ENCODE assay signal across 8 cellular contexts in the genomic region with DNA sequence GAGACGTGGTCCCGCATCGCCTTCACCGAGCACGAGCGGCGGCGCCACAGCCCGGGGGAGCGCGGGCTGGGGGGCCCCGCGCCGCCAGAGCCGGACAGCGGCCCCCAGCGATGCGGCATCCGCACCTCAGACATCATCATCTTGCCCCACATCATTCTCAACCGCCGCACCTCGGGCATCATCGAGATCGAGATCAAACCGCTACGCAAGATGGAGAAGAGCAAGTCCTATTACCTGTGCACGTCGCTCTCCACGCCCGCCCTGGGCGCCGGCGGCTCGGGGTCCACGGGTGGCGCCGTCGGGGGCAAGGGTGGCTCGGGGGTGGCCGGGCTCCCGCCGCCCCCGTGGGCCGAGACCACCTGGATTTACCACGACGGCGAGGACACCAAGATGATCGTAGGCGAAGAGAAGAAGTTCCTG. TPM values are rescaled to one million over a fixed set of nuclear protein-coding genes. Genes with fewer than 3 reads are reported as not detected.
DNase-seq lines count a peak whose midpoint lies in the region; ATAC-seq and TF ChIP-seq lines count a peak whose summit lies in the region.

No MANE protein-coding gene starts in this region.

- CTCF ChIA-PET in HEK293 (lab: Yijun Ruan, JAX) = interaction anchor here (0.8 to 4.1 kb wide), 7 partner anchors 70 to 1364 kb away, joined by 3 to 57 read pairs (median 10); no protein-coding TSS in a partner anchor

- H3K27ac ChIP-seq in HEK293 (ENCODE audit: extremely low read depth, low read depth, low read length) = peak overlapping the region; percentile 84
- peak overlapping the region; percentile 70 for H3K27ac ChIP-seq in duodenal mucosa (ENCODE audit: low read depth, low read length)
- peak overlapping the region; percentile 87 to 94 for H3K27ac ChIP-seq in uterus

- intact Hi-C loops in uterus (cut with DNase I; ENCODE audit: low total_unique reads) = loop anchor here (5.0 kb wide), 2 partner anchors 148 to 323 kb away; no protein-coding TSS in a partner anchor

- H3K4me1 ChIP-seq in HEK293 (ENCODE audit: control insufficient read depth, insufficient read depth, low read length) (peaks cover 6% of the 10 kb centered on the region; the same call in 1 of the 2 replicates), duodenal mucosa (ENCODE audit: control insufficient read depth in 1 of 2, insufficient read depth in 2 of 2, low read length in 2 of 2) (peaks cover 41 to 47% of the 10 kb centered on the region in 2 donors), uterus (peaks cover 0 to 4% of the 10 kb centered on the region in 2 donors)

- H3K36me3 ChIP-seq in HEK293 (ENCODE audit: control insufficient read depth in 2 of 2, insufficient read depth in 1 of 2, low read length in 2 of 2) (no peaks in the 10 kb centered on the region), duodenal mucosa (ENCODE audit: control insufficient read depth in 1 of 2, insufficient read depth in 2 of 2, low read length in 2 of 2) (no peaks in the 10 kb centered on the region), uterus (no peaks in the 10 kb centered on the region)

- H3K27ac Mint-ChIP-seq in naive thymus-derived CD8-positive, alpha-beta T cell = peak overlapping the region in 5 of 10 donors; percentile 32 to 97 (median 95)

- H3K27me3 Mint-ChIP-seq in naive thymus-derived CD8-positive, alpha-beta T cell = peaks cover 0 to 14% (median 2%) of the 10 kb centered on the region in 5 donors

- peaks cover 23 to 64% (median 56%) of the 10 kb centered on the region in 4 donors for H3K4me1 Mint-ChIP-seq in naive thymus-derived CD8-positive, alpha-beta T cell

- H3K36me3 Mint-ChIP-seq in naive thymus-derived CD8-positive, alpha-beta T cell = peaks cover 0 to 2% (median 0%) of the 10 kb centered on the region in 3 donors

- POLR2A ChIA-PET in HEK293 (lab: Yijun Ruan, JAX) = interaction anchor here (1.3 to 1.7 kb wide), 6 partner anchors 19 to 359 kb away, joined by 3 to 7 read pairs (median 4); a partner anchor contains a TSS
- POLR2A ChIA-PET in naive thymus-derived CD8-positive, alpha-beta T cell (lab: Charles Lee) = interaction anchor here (1.0 to 3.0 kb wide), 7 partner anchors 136 to 381 kb away, joined by 4 to 28 read pairs (median 8); a partner anchor contains a TSS

- no peak for ATAC-seq in naive thymus-derived CD8-positive, alpha-beta T cell
- ATAC-seq in GM18867 (IDR thresholded peaks at IDR 0.05; ENCODE audit: unreplicated experiment) (no peak), HG02571 (IDR thresholded peaks at IDR 0.05; ENCODE audit: unreplicated experiment) (no peak)

- DNase-seq in COLO668 (lab: John Stamatoyannopoulos, UW; ENCODE audit: unreplicated experiment) = peak; percentile 36
- DNase-seq in naive thymus-derived CD8-positive, alpha-beta T cell = peak in 8 of 10 donors; percentile 11 to 38 (median 28)
- DNase-seq in uterus = peak in 1 of 2 donors; percentile 28

- TF ChIP-seq CTCF in HEK293 (tag by site-specific recombination; IDR thresholded peaks at IDR 0.05) = no peak; the same call in 1 of the 2 replicates
- no peak for TF ChIP-seq CTCF in WI38 (IDR thresholded peaks at IDR 0.05; ENCODE audit: low read depth, low read length)
- no peak for TF ChIP-seq CTCF in uterus (IDR thresholded peaks at IDR 0.05)

- H3K4me3 ChIP-seq in HEK293 (ENCODE audit: low read depth, low read length) (peak overlapping the region; percentile 98), WI38 (ENCODE audit: low read depth, low read length) (peak overlapping the region; percentile 88), duodenal mucosa (ENCODE audit: low read depth in 1 of 2, low read length in 2 of 2) (peak overlapping the region; percentile 90 to 93), uterus (peak overlapping the region; percentile 54 to 79)

- no peaks in the 10 kb centered on the region for H3K9me3 Mint-ChIP-seq in naive thymus-derived CD8-positive, alpha-beta T cell

- H3K9me3 ChIP-seq in HEK293 (ENCODE audit: control insufficient read depth, insufficient read depth, low read depth, low read length) = no peaks in the 10 kb centered on the region
- H3K9me3 ChIP-seq in duodenal mucosa (ENCODE audit: control insufficient read depth in 1 of 2, low read length in 2 of 2) = no peaks in the 10 kb centered on the region
- no peaks in the 10 kb centered on the region for H3K9me3 ChIP-seq in uterus

- no peak for TF ChIP-seq POLR2A in uterus (IDR thresholded peaks at IDR 0.05)

- H3K9ac ChIP-seq in duodenal mucosa (ENCODE audit: low read depth in 1 of 2, low read length in 2 of 2) = peak overlapping the region; percentile 56 to 70

- peak overlapping the region; percentile 94 to 99 (median 96) for H3K4me3 Mint-ChIP-seq in naive thymus-derived CD8-positive, alpha-beta T cell

- H3K27me3 ChIP-seq in duodenal mucosa (ENCODE audit: control insufficient read depth in 1 of 2, insufficient read depth in 2 of 2, low read length in 2 of 2) (no peaks in the 10 kb centered on the region), uterus (no peaks in the 10 kb centered on the region)

TF ChIP-seq in HEK293, 187 proteins besides CTCF, POLR2A, EP300 and RAD21:
- peak; percentile 75 for TF ChIP-seq GLIS1 (tag by site-specific recombination; IDR thresholded peaks at IDR 0.05)
- TF ChIP-seq, protein P1, sequence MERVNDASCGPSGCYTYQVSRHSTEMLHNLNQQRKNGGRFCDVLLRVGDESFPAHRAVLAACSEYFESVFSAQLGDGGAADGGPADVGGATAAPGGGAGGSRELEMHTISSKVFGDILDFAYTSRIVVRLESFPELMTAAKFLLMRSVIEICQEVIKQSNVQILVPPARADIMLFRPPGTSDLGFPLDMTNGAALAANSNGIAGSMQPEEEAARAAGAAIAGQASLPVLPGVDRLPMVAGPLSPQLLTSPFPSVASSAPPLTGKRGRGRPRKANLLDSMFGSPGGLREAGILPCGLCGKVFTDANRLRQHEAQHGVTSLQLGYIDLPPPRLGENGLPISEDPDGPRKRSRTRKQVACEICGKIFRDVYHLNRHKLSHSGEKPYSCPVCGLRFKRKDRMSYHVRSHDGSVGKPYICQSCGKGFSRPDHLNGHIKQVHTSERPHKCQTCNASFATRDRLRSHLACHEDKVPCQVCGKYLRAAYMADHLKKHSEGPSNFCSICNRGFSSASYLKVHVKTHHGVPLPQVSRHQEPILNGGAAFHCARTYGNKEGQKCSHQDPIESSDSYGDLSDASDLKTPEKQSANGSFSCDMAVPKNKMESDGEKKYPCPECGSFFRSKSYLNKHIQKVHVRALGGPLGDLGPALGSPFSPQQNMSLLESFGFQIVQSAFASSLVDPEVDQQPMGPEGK (tag by site-specific recombination; IDR thresholded peaks at IDR 0.05) = 0 out of 2 replicates have a peak, but pooled peaks have one; percentile 30
- TF ChIP-seq GLIS2 (tag by site-specific recombination; IDR thresholded peaks at IDR 0.05) = peak; percentile 77
- no peak for TF ChIP-seq ZNF654 (tag by site-specific recombination; IDR thresholded peaks at IDR 0.05; ENCODE audit: low read depth)

RNA-seq across cellular contexts. Expression of a gene that starts 0.7 kb away (rescaled TPM):
- 10 to 100 TPM; 14.9 to 15.5 TPM for total RNA-seq in naive thymus-derived CD8-positive, alpha-beta T cell
- polyA plus RNA-seq in naive thymus-derived CD8-positive, alpha-beta T cell = 1 to 10 TPM; 4.4 to 5.7 (median 5.3) TPM
- 10 to 100 TPM in 1 of 4 donors, 1 to 10 TPM in 3; 5.1 to 11.0 (median 7.4) TPM for total RNA-seq in uterus

RNA-seq across cellular contexts. Expression of a gene that starts 49.6 kb away (rescaled TPM):
- total RNA-seq in naive thymus-derived CD8-positive, alpha-beta T cell = 1 to 10 TPM; 1.8 to 2.5 TPM
- polyA plus RNA-seq in naive thymus-derived CD8-positive, alpha-beta T cell = not detected
- 10 to 100 TPM in 1 of 4 donors, 1 to 10 TPM in 2, under 1 TPM in 1; 0.51 to 15.3 (median 2.6) TPM for total RNA-seq in uterus
